Comparison of ENCODE assay signal across 24 cellular contexts in the genomic region with DNA sequence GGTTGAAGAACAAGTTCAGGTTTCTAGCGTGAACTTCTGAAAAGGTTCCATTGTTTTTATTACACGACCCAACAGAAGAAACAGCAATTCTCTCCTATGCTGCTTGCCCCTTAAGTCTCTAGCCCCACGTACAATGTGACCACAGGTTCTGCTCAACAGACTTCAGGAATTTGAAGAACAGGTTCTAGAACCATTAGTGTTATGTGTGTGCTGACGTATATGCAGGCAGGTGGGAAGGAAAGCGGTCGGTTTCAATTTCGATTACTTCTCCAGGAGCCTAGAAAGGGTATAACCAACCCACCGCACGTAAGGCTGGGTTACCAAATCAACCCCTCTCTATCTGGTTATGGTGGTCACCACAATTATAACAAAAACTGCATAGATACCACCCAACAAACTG. TPM values are rescaled to one million over a fixed set of nuclear protein-coding genes. Genes with fewer than 3 reads are reported as not detected.
DNase-seq lines count a peak whose midpoint lies in the region; ATAC-seq and TF ChIP-seq lines count a peak whose summit lies in the region.
"Had no signal": no experiment of that assay in that cellular context is flagged by ENCODE, and none has a peak within 500 bp of the region (broad histone marks: within the 10 kb centered on the region; RNA-seq: fewer than 3 reads in every experiment).

No MANE protein-coding gene starts in this region.

- H3K4me1 Mint-ChIP-seq in CD4-positive, alpha-beta memory T cell: peaks cover 48 to 77% (median 61%) of the 10 kb centered on the region in 4 donors
- no peaks in the 10 kb centered on the region for H3K4me1 Mint-ChIP-seq in GM23338
- peaks cover 44% of the 10 kb centered on the region for H3K4me1 Mint-ChIP-seq in activated T-helper 17 cell treated with anti-CD3 and anti-CD28 coated beads, Interleukin-2, amount 50 U/mL, for 72 hours
- H3K4me1 Mint-ChIP-seq in nephron progenitor cell: no peaks in the 10 kb centered on the region
- H3K4me1 Mint-ChIP-seq: nephron had no signal

- no peaks in the 10 kb centered on the region for H3K9me2 ChIP-seq in GM23338 (ENCODE audit: insufficient read depth)

- H3K9me3 Mint-ChIP-seq in CD4-positive, alpha-beta memory T cell: no peaks in the 10 kb centered on the region
- no peaks in the 10 kb centered on the region; the same call in 2 of the 3 replicates for H3K9me3 Mint-ChIP-seq in GM23338
- H3K9me3 Mint-ChIP-seq in activated T-helper 17 cell treated with anti-CD3 and anti-CD28 coated beads, Interleukin-2, amount 50 U/mL, for 72 hours: no peaks in the 10 kb centered on the region
- no peaks in the 10 kb centered on the region for H3K9me3 Mint-ChIP-seq in nephron progenitor cell
- H3K9me3 Mint-ChIP-seq: activated T-helper 2 cell treated with anti-CD3 and anti-CD28 coated beads, Interferon-gamma antibody, Interleukin-2, Interleukin-4, amounts not matched to agents 10 μg/mL and 5 μg/mL and 100 μg/mL, durations not matched to agents 14 hours and 24 hours and 36 hours; brain; nephron had no signal

- no peak overlapping the region for H3K27ac ChIP-seq in CD4-positive, alpha-beta memory T cell (ENCODE audit: low read depth, low read length)
- H3K27ac ChIP-seq in GM23338 (ENCODE audit: low read depth): 0 out of 2 replicates have a peak overlapping the region, but pooled peaks have one; percentile 26
- no peak overlapping the region for H3K27ac ChIP-seq in testis
- H3K27ac ChIP-seq: right lobe of liver had no signal

- no peak overlapping the region for H3K4me2 ChIP-seq in GM23338

- H3K27me3 ChIP-seq in CD4-positive, alpha-beta memory T cell (ENCODE audit: insufficient read depth, low read length): no peaks in the 10 kb centered on the region
- H3K27me3 ChIP-seq in GM23338 (ENCODE audit: insufficient read depth) (no peaks in the 10 kb centered on the region), testis (no peaks in the 10 kb centered on the region)
- H3K27me3 ChIP-seq: right lobe of liver had no signal

- POLR2A ChIA-PET in CD4-positive, alpha-beta memory T cell (lab: Charles Lee; ENCODE audit: partially characterized antibody): interaction anchor here (0.8 to 1.1 kb wide), 3 partner anchors 16 to 38 kb away, joined by 3 to 5 read pairs (median 5); no protein-coding TSS in a partner anchor

- peak overlapping the region; percentile 48 to 91 (median 80) for H3K27ac Mint-ChIP-seq in CD4-positive, alpha-beta memory T cell
- H3K27ac Mint-ChIP-seq in GM23338: no peak overlapping the region
- peak overlapping the region; percentile 74 for H3K27ac Mint-ChIP-seq in activated T-helper 17 cell treated with anti-CD3 and anti-CD28 coated beads, Interleukin-2, amount 50 U/mL, for 72 hours
- H3K27ac Mint-ChIP-seq in nephron progenitor cell: peak overlapping the region; percentile 66
- H3K27ac Mint-ChIP-seq: activated T-helper 2 cell treated with anti-CD3 and anti-CD28 coated beads, Interferon-gamma antibody, Interleukin-2, Interleukin-4, amounts not matched to agents 10 μg/mL and 5 μg/mL and 100 μg/mL, durations not matched to agents 14 hours and 24 hours and 36 hours had no signal

- peaks cover 74% of the 10 kb centered on the region for H3K4me1 ChIP-seq in CD4-positive, alpha-beta memory T cell (ENCODE audit: insufficient read depth, low read length)
- H3K4me1 ChIP-seq in GM23338 (ENCODE audit: insufficient read depth) (no peaks in the 10 kb centered on the region), testis (no peaks in the 10 kb centered on the region)
- H3K4me1 ChIP-seq: right lobe of liver had no signal

- H3K79me2 ChIP-seq in GM23338 (replicated peaks; ENCODE audit: insufficient read depth): peaks cover 59% of the 10 kb centered on the region

- H3K4me3 ChIP-seq in CD4-positive, alpha-beta memory T cell (ENCODE audit: low read length in 2 of 2): no peak overlapping the region
- H3K4me3 ChIP-seq in GM23338: no peak overlapping the region
- H3K4me3 ChIP-seq in testis: no peak overlapping the region
- H3K4me3 ChIP-seq: right lobe of liver had no signal

- peaks cover 49 to 72% of the 10 kb centered on the region in 2 donors for H3K36me3 Mint-ChIP-seq in CD4-positive, alpha-beta memory T cell
- H3K36me3 Mint-ChIP-seq in GM23338 (ENCODE audit: low read depth): peaks cover 53% of the 10 kb centered on the region
- H3K36me3 Mint-ChIP-seq in activated T-helper 17 cell treated with anti-CD3 and anti-CD28 coated beads, Interleukin-2, amount 50 U/mL, for 72 hours (ENCODE audit: low read depth): peaks cover 97% of the 10 kb centered on the region
- peaks cover 53% of the 10 kb centered on the region for H3K36me3 Mint-ChIP-seq in nephron progenitor cell (ENCODE audit: low read depth)

- H3F3A ChIP-seq in GM23338 (replicated peaks; ENCODE audit: low read depth): no peaks in the 10 kb centered on the region

- H4K20me1 ChIP-seq in GM23338 (replicated peaks; ENCODE audit: insufficient read depth): peaks cover 29% of the 10 kb centered on the region

- H3K4me3 Mint-ChIP-seq in CD4-positive, alpha-beta memory T cell: peak overlapping the region in 7 of 8 donors; percentile 6 to 61 (median 18)
- H3K4me3 Mint-ChIP-seq in GM23338 (no peak overlapping the region), nephron progenitor cell (no peak overlapping the region)
- H3K4me3 Mint-ChIP-seq in activated T-helper 17 cell treated with anti-CD3 and anti-CD28 coated beads, Interleukin-2, amount 50 U/mL, for 72 hours: no peak overlapping the region
- H3K4me3 Mint-ChIP-seq: brain, CD14-positive monocyte, nephron had no signal

- no peaks in the 10 kb centered on the region for H3K27me3 Mint-ChIP-seq in CD4-positive, alpha-beta memory T cell
- H3K27me3 Mint-ChIP-seq in GM23338 (ENCODE audit: insufficient read depth, low read depth, poor library complexity) (peaks cover 2% of the 10 kb centered on the region), nephron progenitor cell (ENCODE audit: low read depth, poor library complexity) (no peaks in the 10 kb centered on the region)
- no peaks in the 10 kb centered on the region for H3K27me3 Mint-ChIP-seq in activated T-helper 17 cell treated with anti-CD3 and anti-CD28 coated beads, Interleukin-2, amount 50 U/mL, for 72 hours

- DNase-seq in CD4-positive, alpha-beta memory T cell: no peak
- DNase-seq in GM23338 (ENCODE audit: low spot score) (no peak), nephron progenitor cell (no peak), testis (no peak)
- DNase-seq: erythroblast; left ventricle myocardium superior; NCI-H2029 treated with DMSO at 0.1 percent for 48 hours; NCI-H2227 treated with DMSO at 0.1 percent for 48 hours; NCI-H82; OCI-M1; posterior cingulate gyrus; right lobe of liver; Right ventricle myocardium superior; stimulated activated CD4-positive, alpha-beta T cell treated with anti-CD3 and anti-CD28 coated beads, Interleukin-12 subunit alpha, Interleukin-12 subunit beta, amount 100 ng/mL, for 4 hours; stimulated activated CD4-positive, alpha-beta T cell treated with anti-CD3 and anti-CD28 coated beads, Interleukin-4, amount 100 ng/mL, for 24 hours; stimulated activated naive CD8-positive, alpha-beta T cell treated with anti-CD3 and anti-CD28 coated beads, Interleukin-15, Interleukin-2, amounts not matched to agents 100 U/mL and 50 U/mL, for 24 hours had no signal

- TF ChIP-seq CTCF in GM23338 (conservative IDR thresholded peaks at IDR 0.05; ENCODE audit: low read depth in 2 of 2) (no peak), nephron progenitor cell (IDR thresholded peaks at IDR 0.05) (no peak), testis (IDR thresholded peaks at IDR 0.05) (no peak)

- TF ChIP-seq POLR2A in testis (IDR thresholded peaks at IDR 0.05): no peak

- CTCF ChIA-PET in CD4-positive, alpha-beta memory T cell (lab: Charles Lee; ENCODE audit: partially characterized antibody): interaction anchor here (1.3 to 1.4 kb wide), 3 partner anchors 29 to 38 kb away, joined by 4 to 5 read pairs (median 4); no protein-coding TSS in a partner anchor

- peaks cover 44% of the 10 kb centered on the region for H3K36me3 ChIP-seq in CD4-positive, alpha-beta memory T cell (ENCODE audit: insufficient read depth, low read length)
- H3K36me3 ChIP-seq in GM23338 (ENCODE audit: insufficient read depth): peaks cover 34% of the 10 kb centered on the region
- no peaks in the 10 kb centered on the region for H3K36me3 ChIP-seq in testis (ENCODE audit: low read depth, missing control alignments)

- ATAC-seq in GM23338 (no peak), GM21390 (IDR thresholded peaks at IDR 0.05; ENCODE audit: unreplicated experiment) (no peak), GM18511 (IDR thresholded peaks at IDR 0.05; ENCODE audit: unreplicated experiment) (no peak)
- ATAC-seq in activated T-helper 17 cell treated with anti-CD3 and anti-CD28 coated beads, Interleukin-2, amount 50 U/mL, for 72 hours (replicated peaks): peak; percentile 14
- ATAC-seq: activated CD4-positive, CD25-positive, alpha-beta regulatory T cell treated with anti-CD3 and anti-CD28 coated beads, Interleukin-2, amount 50 U/mL, for 24 hours; left ventricle myocardium superior; right lobe of liver; stimulated activated naive CD8-positive, alpha-beta T cell treated with anti-CD3 and anti-CD28 coated beads, Interleukin-15, Interleukin-2, amounts not matched to agents 100 U/mL and 50 U/mL, for 24 hours had no signal

- no peak overlapping the region for H2AFZ ChIP-seq in GM23338

- intact Hi-C loops in CD4-positive, alpha-beta memory T cell (cut with micrococcal nuclease): no loop called here
- intact Hi-C loops in testis (cut with DNase I; ENCODE audit: low total_unique reads): no loop called here

- WGBS in testis, 2 donors: 82 to 87% methylated on average over 9 of the region's 9 CpGs

- H3K9me3 ChIP-seq in CD4-positive, alpha-beta memory T cell (ENCODE audit: control insufficient read depth in 1 of 2, low read length in 2 of 2): no peaks in the 10 kb centered on the region
- H3K9me3 ChIP-seq in testis: no peaks in the 10 kb centered on the region
- H3K9me3 ChIP-seq: right lobe of liver had no signal

TF ChIP-seq in GM23338, 12 proteins besides CTCF, POLR2A, EP300 and RAD21 (continues in another document):
- TF ChIP-seq ZNF331 (CRISPR knock-in tag; IDR thresholded peaks at IDR 0.05; ENCODE audit: low read depth): no peak

RNA-seq across cellular contexts. Expression of gene XPO6, which starts 39.4 kb away (rescaled TPM):
- total RNA-seq in CD4-positive, alpha-beta memory T cell: 100 to 1,000 TPM; 347 to 350 TPM
- polyA plus RNA-seq in CD4-positive, alpha-beta memory T cell: 10 to 100 TPM; 35.7 to 90.7 TPM
- total RNA-seq in GM23338 (2014; rRNA removed; shearing (Covaris generic)): 116 and 178 TPM in 2 replicates
- 83.9 and 89.8 TPM in 2 replicates for polyA plus RNA-seq in GM23338 (2016; fragmentation: Nextera tagmentation; extraction: Ambion mirVana)
- total RNA-seq in activated T-helper 17 cell treated with anti-CD3 and anti-CD28 coated beads, Interleukin-2, amount 50 U/mL, for 72 hours: 100 to 1,000 TPM; 238 to 263 TPM
- 100 to 1,000 TPM; 238 to 283 TPM for total RNA-seq in testis
- 216 TPM for polyA plus RNA-seq in testis (ENCODE audit: insufficient read depth, low read depth, low replicate concordance)

Comparison
In these comparisons a context has a peak if more than half of its experiments do, and no peak if none do; other contexts are left out.
1. H3K4me3 Mint-ChIP-seq: peak in CD4-positive, alpha-beta memory T cell (7 of 8); none in GM23338 (single experiment), activated T-helper 17 cell treated with anti-CD3 and anti-CD28 coated beads, Interleukin-2, amount 50 U/mL, for 72 hours (single experiment) and nephron progenitor cell (single experiment).